In the genomic region with DNA sequence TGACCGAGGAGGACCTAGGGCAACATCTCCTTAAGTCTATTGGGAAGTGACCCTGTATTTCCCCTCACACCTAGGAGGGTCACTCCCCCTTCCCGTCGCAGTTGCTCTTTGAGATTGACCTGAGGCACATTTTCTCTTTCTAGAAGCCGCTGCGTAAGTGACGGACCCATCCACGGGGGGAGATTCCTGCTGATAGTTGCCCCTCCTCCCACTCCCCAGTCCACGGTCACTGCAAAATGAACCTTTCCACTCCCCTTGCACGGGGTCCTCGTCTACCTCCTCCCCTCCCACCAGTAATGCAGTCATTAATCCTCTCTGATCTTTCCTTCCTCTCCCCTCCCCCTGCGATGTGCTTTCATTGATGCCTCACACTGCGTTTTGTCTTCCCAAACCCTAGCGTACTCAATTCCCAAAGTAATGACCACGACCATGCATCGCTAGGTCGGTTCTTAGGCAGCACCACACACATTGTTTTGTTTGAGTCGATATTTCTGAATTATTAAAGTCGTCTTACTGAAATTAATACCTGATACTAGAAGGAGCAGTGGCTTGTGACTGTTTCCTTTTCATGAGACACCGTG, we compare ENCODE assay signal across 1 cellular context.
TF ChIP-seq lines count a peak whose summit lies in the region.

No MANE protein-coding gene starts in this region.

TF ChIP-seq in endothelial cell of umbilical vein, 7 proteins besides CTCF, POLR2A, EP300 and RAD21 (continued from another document):
- no peak for TF ChIP-seq POLR2AphosphoS5 (IDR thresholded peaks at IDR 0.05; ENCODE audit: insufficient read depth, low read depth, low read length)
